In the genomic region with DNA sequence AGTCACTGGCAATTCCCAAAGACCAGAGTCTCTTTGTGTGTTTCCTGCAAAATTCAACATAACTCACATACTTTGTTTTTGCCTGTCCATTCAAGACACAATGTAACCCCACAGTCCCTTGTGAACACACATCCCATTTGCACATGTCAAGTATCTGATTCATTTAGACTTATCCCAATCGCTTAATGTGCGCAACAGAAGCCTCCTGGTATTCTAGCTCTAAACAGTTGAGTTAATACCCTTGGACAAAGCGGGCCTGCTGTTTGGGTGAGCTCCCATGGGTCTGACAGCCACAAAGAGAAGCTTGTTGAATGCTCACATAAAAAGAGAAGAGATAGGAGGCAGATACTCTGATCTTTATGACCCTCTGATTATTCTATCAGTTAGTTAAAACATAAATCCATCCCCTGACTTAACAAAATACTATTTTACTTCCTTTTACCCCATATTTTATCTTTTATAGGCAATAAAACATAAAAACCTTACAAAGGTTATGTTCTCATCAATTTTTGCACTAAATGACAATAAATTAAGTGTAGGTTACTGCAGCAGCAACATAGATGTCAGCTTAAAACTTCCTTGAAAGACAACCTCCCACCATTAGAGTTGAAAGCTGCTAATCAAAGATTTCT, we compare ENCODE assay signal across 17 cellular contexts.
"Had no signal": no experiment of that assay in that cellular context is flagged by ENCODE, and none has a peak within 500 bp of the region (broad histone marks: within the 10 kb centered on the region; RNA-seq: fewer than 3 reads in every experiment).

No MANE protein-coding gene starts in this region.

- H3K27ac Mint-ChIP-seq: naive thymus-derived CD4-positive, alpha-beta T cell; nephron progenitor cell had no signal

- H3K4me1 ChIP-seq: heart left ventricle had no signal

- H3K36me3 ChIP-seq: heart left ventricle, ovary had no signal

- H3K9me3 ChIP-seq: heart left ventricle, ovary had no signal

- H3K36me3 Mint-ChIP-seq: naive thymus-derived CD4-positive, alpha-beta T cell had no signal

- H3K4me3 ChIP-seq: coronary artery, heart left ventricle, ovary had no signal

- ATAC-seq: esophagus mucosa; heart left ventricle; left lobe of liver; naive thymus-derived CD4-positive, alpha-beta T cell; right cardiac atrium had no signal

- H3K4me3 Mint-ChIP-seq: naive thymus-derived CD4-positive, alpha-beta T cell; nephron progenitor cell had no signal

- H3K27ac ChIP-seq: coronary artery, heart left ventricle, ovary had no signal

- H3K9me3 Mint-ChIP-seq: nephron progenitor cell had no signal

- H3K4me1 Mint-ChIP-seq: naive thymus-derived CD4-positive, alpha-beta T cell had no signal

- H3K27me3 ChIP-seq: ovary had no signal

- DNase-seq: effector memory CD4-positive, alpha-beta T cell; heart left ventricle; hippocampal formation; kidney glomerular epithelial cell; mammary epithelial cell; naive thymus-derived CD4-positive, alpha-beta T cell; nephron progenitor cell; nucleus accumbens; ovary; right cardiac atrium; small intestine; stimulated activated CD4-positive, alpha-beta T cell treated with anti-CD3 and anti-CD28 coated beads, Interleukin-12 subunit alpha, Interleukin-12 subunit beta, amount 100 ng/mL, for 4 hours; stimulated activated naive CD4-positive, alpha-beta T cell treated with Interleukin-2 at 50 U/mL for 16 hours; trophoblast cell had no signal
